ENCODE assay signal across 22 cellular contexts in the genomic region with DNA sequence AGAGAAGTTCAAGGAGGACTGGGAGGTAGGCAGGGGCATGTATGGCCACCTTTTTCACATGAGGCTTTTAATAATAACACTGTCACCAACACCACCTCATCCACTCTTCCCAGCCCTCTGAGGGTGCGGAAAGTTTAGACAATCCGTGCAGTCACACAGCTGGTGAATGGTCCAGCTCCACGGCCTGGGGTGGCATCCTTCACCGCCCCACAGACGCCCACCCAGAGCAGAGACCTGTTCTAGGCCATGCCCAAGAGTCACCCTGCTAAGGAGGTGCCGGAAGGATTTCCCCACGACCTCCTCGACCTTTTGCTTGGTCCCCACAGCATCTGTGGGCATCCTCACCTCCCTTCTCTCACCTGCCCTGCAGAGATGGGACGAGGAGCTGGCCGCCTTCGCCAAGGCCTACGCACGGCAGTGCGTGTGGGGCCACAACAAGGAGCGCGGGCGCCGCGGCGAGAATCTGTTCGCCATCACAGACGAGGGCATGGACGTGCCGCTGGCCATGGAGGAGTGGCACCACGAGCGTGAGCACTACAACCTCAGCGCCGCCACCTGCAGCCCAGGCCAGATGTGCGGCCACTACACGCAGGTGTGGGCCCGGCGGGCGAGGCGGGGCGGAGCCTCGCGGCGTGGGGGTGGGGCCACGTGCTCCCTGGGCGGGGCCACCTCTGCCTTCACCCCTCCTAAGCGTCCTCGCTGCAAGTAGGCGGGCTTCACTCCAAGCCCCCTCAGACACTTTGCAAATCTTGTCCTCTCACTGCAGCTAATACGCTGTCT. TPM values are rescaled to one million over a fixed set of nuclear protein-coding genes. Genes with fewer than 3 reads are reported as not detected.
"Had no signal": no experiment of that assay in that cellular context is flagged by ENCODE, and none has a peak within 500 bp of the region (broad histone marks: within the 10 kb centered on the region; RNA-seq: fewer than 3 reads in every experiment).

No MANE protein-coding gene starts in this region.

- H3K27ac ChIP-seq: brain microvascular endothelial cell, neutrophil, suprapubic skin, VCaP had no signal

- H3K9me3 ChIP-seq: heart right ventricle, neutrophil, SK-N-SH, suprapubic skin had no signal

- H3K27ac Mint-ChIP-seq: activated naive CD8-positive, alpha-beta T cell treated with anti-CD3 and anti-CD28 coated beads, Interleukin-2, amount 10 ng/mL, durations not matched to agents 7 days and 5 days; dendritic cell treated with granulocyte-macrophage colony-stimulating factor and Interleukin-4, amounts not matched to agents 40 ng/mL and 50 ng/mL, for 4 days; stimulated activated naive CD8-positive, alpha-beta T cell treated with anti-CD3 and anti-CD28 coated beads, Interleukin-15, Interleukin-2, amounts not matched to agents 100 ng/mL and 50 ng/mL, for 24 hours had no signal

- H3K9ac ChIP-seq: SK-N-SH had no signal

- DNase-seq: activated CD4-positive, alpha-beta T cell treated with anti-CD3 and anti-CD28 coated beads, Interleukin-2, amount 50 U/mL, for 48 hours; activated CD8-positive, alpha-beta memory T cell treated with anti-CD3 and anti-CD28 coated beads, Interleukin-2, amount 10 ng/mL, durations not matched to agents 7 days and 5 days; activated gamma-delta T cell treated with Interleukin-2 at 50 U/mL for 16 hours; activated naive CD8-positive, alpha-beta T cell treated with anti-CD3 and anti-CD28 coated beads, Interleukin-2, amount 10 ng/mL, durations not matched to agents 7 days and 5 days; activated T-cell treated with anti-CD3 and anti-CD28 coated beads, Interleukin-2, amount 50 U/mL, for 4 hours; anterior cingulate cortex; brain microvascular endothelial cell; heart right ventricle; islet precursor cell; naive thymus-derived CD8-positive, alpha-beta T cell; retina; SK-N-SH; small intestine; T-helper 1 cell had no signal

- H3K27me3 ChIP-seq: brain microvascular endothelial cell, suprapubic skin had no signal

- H3K9me3 Mint-ChIP-seq: activated naive CD8-positive, alpha-beta T cell treated with anti-CD3 and anti-CD28 coated beads, Interleukin-2, amount 10 ng/mL, durations not matched to agents 7 days and 5 days; activated T-cell treated with anti-CD3 and anti-CD28 coated beads, Interleukin-2, amount 50 U/mL, for 4 hours; dendritic cell treated with granulocyte-macrophage colony-stimulating factor and Interleukin-4, amounts not matched to agents 40 ng/mL and 50 ng/mL, for 4 days; naive thymus-derived CD8-positive, alpha-beta T cell; stimulated activated naive CD8-positive, alpha-beta T cell treated with anti-CD3 and anti-CD28 coated beads, Interleukin-15, Interleukin-2, amounts not matched to agents 100 ng/mL and 50 ng/mL, for 24 hours had no signal

- H3K4me3 Mint-ChIP-seq: activated CD8-positive, alpha-beta memory T cell treated with anti-CD3 and anti-CD28 coated beads, Interleukin-2, amount 10 ng/mL, durations not matched to agents 7 days and 5 days; activated naive CD8-positive, alpha-beta T cell treated with anti-CD3 and anti-CD28 coated beads, Interleukin-2, amount 10 ng/mL, durations not matched to agents 7 days and 5 days; activated T-cell treated with anti-CD3 and anti-CD28 coated beads, Interleukin-2, amount 50 U/mL, for 4 hours; dendritic cell treated with granulocyte-macrophage colony-stimulating factor and Interleukin-4, amounts not matched to agents 40 ng/mL and 50 ng/mL, for 4 days; naive thymus-derived CD8-positive, alpha-beta T cell; stimulated activated naive CD8-positive, alpha-beta T cell treated with anti-CD3 and anti-CD28 coated beads, Interleukin-15, Interleukin-2, amounts not matched to agents 100 ng/mL and 50 ng/mL, for 24 hours had no signal

- H3K36me3 Mint-ChIP-seq: activated CD8-positive, alpha-beta memory T cell treated with anti-CD3 and anti-CD28 coated beads, Interleukin-2, amount 10 ng/mL, durations not matched to agents 7 days and 5 days; activated naive CD8-positive, alpha-beta T cell treated with anti-CD3 and anti-CD28 coated beads, Interleukin-2, amount 10 ng/mL, durations not matched to agents 7 days and 5 days; naive thymus-derived CD8-positive, alpha-beta T cell had no signal

- H3K27me3 Mint-ChIP-seq: naive thymus-derived CD8-positive, alpha-beta T cell; stimulated activated naive CD8-positive, alpha-beta T cell treated with anti-CD3 and anti-CD28 coated beads, Interleukin-15, Interleukin-2, amounts not matched to agents 100 ng/mL and 50 ng/mL, for 24 hours had no signal

- H3K36me3 ChIP-seq: brain microvascular endothelial cell, heart right ventricle, neutrophil, suprapubic skin had no signal

- H3K4me2 ChIP-seq: SK-N-SH had no signal

- H3K4me3 ChIP-seq: heart right ventricle, suprapubic skin had no signal

- ATAC-seq: activated CD8-positive, alpha-beta memory T cell treated with anti-CD3 and anti-CD28 coated beads, Interleukin-2, amount 10 ng/mL, durations not matched to agents 7 days and 5 days; activated T-cell treated with anti-CD3 and anti-CD28 coated beads, Interleukin-2, amount 50 U/mL, for 4 hours; heart right ventricle; left lobe of liver; naive thymus-derived CD8-positive, alpha-beta T cell had no signal

RNA-seq across cellular contexts. Expression of a gene that starts 4.4 kb away (rescaled TPM):
- total RNA-seq: activated T-cell treated with anti-CD3 and anti-CD28 coated beads, Interleukin-2, amount 50 U/mL, for 4 hours; epithelial cell of proximal tubule; left lobe of liver; lung microvascular endothelial cell had no signal

RNA-seq across cellular contexts. Expression of a gene that starts 46.5 kb away (rescaled TPM):
- total RNA-seq: epithelial cell of proximal tubule, lung microvascular endothelial cell had no signal
- polyA plus RNA-seq: SK-N-SH had no signal
